In the genomic region with DNA sequence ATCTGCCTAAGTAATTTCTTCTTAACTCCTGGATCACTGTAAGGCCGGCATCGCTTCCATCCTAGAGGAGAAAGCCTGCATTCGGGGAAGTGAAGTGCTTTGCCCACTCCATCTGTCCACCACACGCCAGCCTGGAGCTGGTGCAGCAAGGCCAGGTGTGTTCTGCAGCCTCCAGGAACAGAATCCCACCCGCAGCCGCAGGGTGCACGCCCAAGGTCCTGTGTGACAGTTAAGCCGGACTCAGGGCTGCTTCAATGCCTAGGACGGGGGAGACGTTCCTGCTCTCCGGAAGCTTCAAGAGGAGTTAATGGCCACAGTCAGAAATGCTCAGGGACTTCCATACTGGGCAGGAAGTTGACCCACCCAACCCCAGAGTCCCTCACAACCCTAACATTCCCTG, we compare ENCODE assay signal across 14 cellular contexts.
DNase-seq lines count a peak whose midpoint lies in the region; ATAC-seq and TF ChIP-seq lines count a peak whose summit lies in the region.
"Had no signal": no experiment of that assay in that cellular context is flagged by ENCODE, and none has a peak within 500 bp of the region (broad histone marks: within the 10 kb centered on the region; RNA-seq: fewer than 3 reads in every experiment).

No MANE protein-coding gene starts in this region.

- peaks cover 0 to 72% (median 25%) of the 10 kb centered on the region in 4 donors for H3K4me1 ChIP-seq in tibial nerve

- H3K27me3 ChIP-seq in dorsolateral prefrontal cortex (no peaks in the 10 kb centered on the region), tibial nerve (no peaks in the 10 kb centered on the region)

- H3K9me3 ChIP-seq in tibial nerve, result no peaks in the 10 kb centered on the region
- H3K9me3 ChIP-seq: HAP-1 had no signal

- intact Hi-C loops in dorsolateral prefrontal cortex (cut with DNase I), result no loop called here

- no peaks in the 10 kb centered on the region for H3K36me3 ChIP-seq in tibial nerve
- H3K36me3 ChIP-seq: HAP-1 had no signal

- H3K27ac ChIP-seq in angular gyrus (ENCODE audit: low read depth, low read length) (peak overlapping the region; percentile 97), dorsolateral prefrontal cortex (peak overlapping the region in 58 of 59 donors; percentile 62 to 100 (median 96)), tibial nerve (peak overlapping the region in 3 of 4 donors; percentile 28 to 87 (median 80))
- H3K27ac ChIP-seq: HL-60 had no signal

- no peak for ATAC-seq in HG02798 (IDR thresholded peaks at IDR 0.05; ENCODE audit: poor library complexity, unreplicated experiment)

- H3K4me3 ChIP-seq in dorsolateral prefrontal cortex (no peak overlapping the region), tibial nerve (no peak overlapping the region)
- H3K4me3 ChIP-seq: HAP-1 had no signal

- TF ChIP-seq CTCF in dorsolateral prefrontal cortex (IDR thresholded peaks at IDR 0.05 in 54 of 56, conservative IDR thresholded peaks at IDR 0.05 in 2 of 56; ENCODE audit: low read depth in 1 of 56, partially characterized antibody in 56 of 56) (no peak), tibial nerve (IDR thresholded peaks at IDR 0.05) (no peak)

- TF ChIP-seq POLR2A in tibial nerve (IDR thresholded peaks at IDR 0.05), result no peak

- peak in 3 of 10 donors; percentile 24 to 39 (median 33) for DNase-seq in dorsolateral prefrontal cortex
- DNase-seq in mesenteric fat pad (ENCODE audit: low spot score), result peak; percentile 87
- DNase-seq in tibial nerve (ENCODE audit: low spot score in 2 of 2), result no peak
- no peak for DNase-seq in DMS 273 (lab: John Stamatoyannopoulos, UW; ENCODE audit: unreplicated experiment)
- DNase-seq in pons (ENCODE audit: low spot score), result no peak
- DNase-seq: C1 segment of cervical spinal cord; Calu3; CD4-positive, alpha-beta T cell; DMS79 treated with DMSO at 0.1 percent for 48 hours; GOT3 had no signal

- WGBS in tibial nerve, 2 donors, result 92 to 94% methylated on average over 11 of the region's 11 CpGs

- no peak for TF ChIP-seq EP300 in tibial nerve (IDR thresholded peaks at IDR 0.05)
